In the genomic region with DNA sequence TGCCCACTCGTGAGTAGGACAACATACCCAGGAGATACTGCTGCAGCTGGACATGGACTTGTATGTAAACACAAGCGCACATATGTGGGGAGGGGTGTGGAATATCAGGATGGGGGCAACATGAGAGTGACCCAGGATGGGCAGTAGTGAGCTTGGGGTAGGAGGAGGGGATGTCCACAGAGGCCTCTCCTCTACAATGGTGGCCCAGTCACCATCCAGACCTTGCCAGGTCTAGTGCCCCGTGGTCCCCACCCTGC, we compare ENCODE assay signal across 8 cellular contexts. TPM values are rescaled to one million over a fixed set of nuclear protein-coding genes. Genes with fewer than 3 reads are reported as not detected.
DNase-seq lines count a peak whose midpoint lies in the region; ATAC-seq and TF ChIP-seq lines count a peak whose summit lies in the region.

No MANE protein-coding gene starts in this region.

- no peak for TF ChIP-seq RAD21 in IMR-90 (IDR thresholded peaks at IDR 0.05; ENCODE audit: low read length)

- peak overlapping the region; percentile 88 for H4K91ac ChIP-seq in IMR-90 (ENCODE audit: insufficient read depth, low read depth, low read length)

- H3K79me1 ChIP-seq in IMR-90 (ENCODE audit: low read depth in 1 of 2, low read length in 2 of 2), result peaks cover 31 to 80% of the 10 kb centered on the region in 2 experiments

- peak overlapping the region; percentile 81 for H3K23ac ChIP-seq in IMR-90 (ENCODE audit: low read depth, low read length)

- BruUV-seq in IMR-90 (replicated peaks; lab: Mats Ljungman, UMichigan), result no TSS peak

- 0 out of 2 replicates have a peak overlapping the region, but pooled peaks have one; percentile 29 for H3K56ac ChIP-seq in IMR-90 (ENCODE audit: extremely low read depth, insufficient read depth, low read length)

- H2AFZ ChIP-seq in IMR-90 (replicated peaks; ENCODE audit: low read length, poor library complexity), result peak overlapping the region; percentile 92

- DNase-seq in A172 (ENCODE audit: low spot score) (peak; percentile 17), IMR-90 (no peak), SHP77 (lab: John Stamatoyannopoulos, UW) (no peak), Kasumi-1 (lab: John Stamatoyannopoulos, UW) (no peak), GOT3 (lab: John Stamatoyannopoulos, UW) (no peak)

- peak overlapping the region; percentile 85 for H3K9ac ChIP-seq in IMR-90 (ENCODE audit: low read depth, low read length)

- H2BK15ac ChIP-seq in IMR-90 (ENCODE audit: low read depth, low read length), result peak overlapping the region; percentile 52; the same call in 1 of the 3 replicates

- peak; percentile 2 for ATAC-seq in IMR-90 (ENCODE audit: low read depth)
- ATAC-seq in HG03139 (IDR thresholded peaks at IDR 0.05; ENCODE audit: unreplicated experiment), result no peak

- dilution Hi-C loops in IMR-90 (cut with HindIII; ENCODE audit: low sequenced_read_pairs, unreplicated experiment), result no loop called here

- CTCF ChIA-PET in IMR-90 (lab: Yijun Ruan, JAX), result interaction anchor here (1.3 to 2.5 kb wide), 2 partner anchors 11 to 15 kb away, joined by 4 to 5 read pairs; no protein-coding TSS in a partner anchor

- peak overlapping the region; percentile 87 for H3K4ac ChIP-seq in IMR-90 (ENCODE audit: low read depth, low read length)

- peak overlapping the region; percentile 77 for H3K27ac ChIP-seq in IMR-90 (ENCODE audit: insufficient read depth, low read length)
- H3K27ac ChIP-seq in cingulate gyrus (ENCODE audit: low read depth, low read length), result peak overlapping the region; percentile 91
- H3K27ac ChIP-seq in muscle layer of duodenum (ENCODE audit: low read length), result peak overlapping the region; percentile 84

- in situ Hi-C loops in IMR-90 (cut with MboI; ENCODE audit: low sequenced_read_pairs), result no loop called here

- no peak for TF ChIP-seq CTCF in IMR-90 (conservative IDR thresholded peaks at IDR 0.05; ENCODE audit: low read depth, low read length)

- no peaks in the 10 kb centered on the region for H3K9me3 ChIP-seq in IMR-90 (ENCODE audit: control insufficient read depth, insufficient read depth, low read length)
- H3K9me3 ChIP-seq in muscle layer of duodenum (ENCODE audit: control insufficient read depth in 1 of 2, low read length in 2 of 2), result no peaks in the 10 kb centered on the region

- H3K36me3 ChIP-seq in IMR-90 (ENCODE audit: control insufficient read depth, insufficient read depth, low read length) (peaks cover 5% of the 10 kb centered on the region), muscle layer of duodenum (ENCODE audit: control insufficient read depth in 1 of 2, insufficient read depth in 2 of 2, low read length in 2 of 2) (peaks cover 2 to 10% of the 10 kb centered on the region in 2 donors)

- H4K8ac ChIP-seq in IMR-90 (ENCODE audit: low read depth in 2 of 2, low read length in 2 of 2), result peak overlapping the region; percentile 52 to 83; a peak in 3 of 4 replicates

- no peaks in the 10 kb centered on the region for H3K27me3 ChIP-seq in IMR-90 (ENCODE audit: control insufficient read depth, insufficient read depth, low read length)
- no peaks in the 10 kb centered on the region for H3K27me3 ChIP-seq in muscle layer of duodenum (ENCODE audit: low read depth, low read length)

- H4K5ac ChIP-seq in IMR-90 (ENCODE audit: low read depth, low read length), result peak overlapping the region; percentile 28

- POLR2A ChIA-PET in IMR-90 (lab: Charles Lee; ENCODE audit: unreplicated experiment), result no interaction called here

- no CpG with 5 or more reads among the region's 3 CpGs for WGBS in IMR-90 (ENCODE audit: extremely low coverage in 2 of 2, insufficient read length in 1 of 2), 2 experiments

- H4K20me1 ChIP-seq in IMR-90 (ENCODE audit: insufficient read depth, low read length), result peaks cover 32% of the 10 kb centered on the region

- peak overlapping the region; percentile 70 for H3K4me3 ChIP-seq in IMR-90 (ENCODE audit: insufficient read depth, low read depth, low read length)
- peak overlapping the region; percentile 70 to 77 for H3K4me3 ChIP-seq in muscle layer of duodenum (ENCODE audit: low read depth in 1 of 2, low read length in 2 of 2)

- H2BK5ac ChIP-seq in IMR-90 (ENCODE audit: low read depth, low read length, poor library complexity, severe bottlenecking), result peak overlapping the region; percentile 77

- H3K9me1 ChIP-seq in IMR-90 (ENCODE audit: insufficient read depth, low read length), result peaks cover 45% of the 10 kb centered on the region

- H3K4me2 ChIP-seq in IMR-90 (ENCODE audit: low read depth, low read length), result peak overlapping the region; percentile 95

- peak overlapping the region; percentile 88 for H2AK5ac ChIP-seq in IMR-90 (ENCODE audit: low read depth, low read length)

- intact Hi-C loops in IMR-90 (cut with micrococcal nuclease), result loop anchor here (2.0 to 5.0 kb wide), 2 partner anchors 51 to 92 kb away; a partner anchor contains a TSS

- no peak for TF ChIP-seq POLR2A in IMR-90 (IDR thresholded peaks at IDR 0.05; ENCODE audit: low read depth, low read length)

- peaks cover 35% of the 10 kb centered on the region for H3K4me1 ChIP-seq in IMR-90 (ENCODE audit: control insufficient read depth, insufficient read depth, low read length)
- H3K4me1 ChIP-seq in muscle layer of duodenum (ENCODE audit: control insufficient read depth in 1 of 2, insufficient read depth in 2 of 2, low read length in 2 of 2), result peaks cover 26 to 46% of the 10 kb centered on the region in 2 donors

- peak overlapping the region; percentile 26 for H3K18ac ChIP-seq in IMR-90 (ENCODE audit: low read depth, low read length)

- H2BK120ac ChIP-seq in IMR-90 (ENCODE audit: low read depth, low read length), result peak overlapping the region; percentile 68

- peak overlapping the region; percentile 32 for H2BK20ac ChIP-seq in IMR-90 (ENCODE audit: low read depth, low read length)

- peak overlapping the region; percentile 72 for H3K14ac ChIP-seq in IMR-90 (replicated peaks; ENCODE audit: low read depth, low read length)

- peak overlapping the region; percentile 94 for H2AK9ac ChIP-seq in IMR-90 (replicated peaks; ENCODE audit: low read depth, low read length, poor library complexity)

TF ChIP-seq in IMR-90, 13 proteins besides CTCF, POLR2A, EP300 and RAD21:
- TF ChIP-seq, protein P1, sequence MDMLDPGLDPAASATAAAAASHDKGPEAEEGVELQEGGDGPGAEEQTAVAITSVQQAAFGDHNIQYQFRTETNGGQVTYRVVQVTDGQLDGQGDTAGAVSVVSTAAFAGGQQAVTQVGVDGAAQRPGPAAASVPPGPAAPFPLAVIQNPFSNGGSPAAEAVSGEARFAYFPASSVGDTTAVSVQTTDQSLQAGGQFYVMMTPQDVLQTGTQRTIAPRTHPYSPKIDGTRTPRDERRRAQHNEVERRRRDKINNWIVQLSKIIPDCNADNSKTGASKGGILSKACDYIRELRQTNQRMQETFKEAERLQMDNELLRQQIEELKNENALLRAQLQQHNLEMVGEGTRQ (IDR thresholded peaks at IDR 0.05; ENCODE audit: low read depth, low read length), result no peak
- TF ChIP-seq, protein P2, sequence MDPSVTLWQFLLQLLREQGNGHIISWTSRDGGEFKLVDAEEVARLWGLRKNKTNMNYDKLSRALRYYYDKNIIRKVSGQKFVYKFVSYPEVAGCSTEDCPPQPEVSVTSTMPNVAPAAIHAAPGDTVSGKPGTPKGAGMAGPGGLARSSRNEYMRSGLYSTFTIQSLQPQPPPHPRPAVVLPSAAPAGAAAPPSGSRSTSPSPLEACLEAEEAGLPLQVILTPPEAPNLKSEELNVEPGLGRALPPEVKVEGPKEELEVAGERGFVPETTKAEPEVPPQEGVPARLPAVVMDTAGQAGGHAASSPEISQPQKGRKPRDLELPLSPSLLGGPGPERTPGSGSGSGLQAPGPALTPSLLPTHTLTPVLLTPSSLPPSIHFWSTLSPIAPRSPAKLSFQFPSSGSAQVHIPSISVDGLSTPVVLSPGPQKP (IDR thresholded peaks at IDR 0.05; ENCODE audit: borderline replicate concordance, low read depth, low read length), result no peak
- TF ChIP-seq BHLHE40 (IDR thresholded peaks at IDR 0.05; ENCODE audit: low read depth, low read length) (no peak), MAZ (IDR thresholded peaks at IDR 0.05; ENCODE audit: borderline replicate concordance, low read depth, low read length) (no peak), RCOR1 (IDR thresholded peaks at IDR 0.05; ENCODE audit: insufficient replicate concordance, low read length) (no peak), SMC3 (IDR thresholded peaks at IDR 0.05; ENCODE audit: low read depth, low read length) (no peak)

RNA-seq across cellular contexts. Expression of a gene that starts 0.3 kb away (rescaled TPM):
- total RNA-seq in A172 (2014; rRNA removed; shearing (Covaris generic)), result 16.7 and 17.9 TPM in 2 replicates
- 9.7 and 10.9 TPM in 2 replicates for total RNA-seq in IMR-90 (2012; rRNA removed)
- polyA plus RNA-seq in IMR-90 (2012; rRNA removed), result 16.8 and 17.3 TPM in 2 replicates
- 7.1 and 19.6 TPM in 2 replicates for polyA plus RNA-seq in IMR-90 (2012; cell fraction: cytosol; rRNA removed)
- 23.6 and 53.1 TPM in 2 replicates for polyA plus RNA-seq in IMR-90 (2012; cell fraction: nucleus; rRNA removed; ENCODE audit: low replicate concordance)

RNA-seq across cellular contexts. Expression of a gene that starts 32.1 kb away (rescaled TPM):
- not detected in 2 replicates for total RNA-seq in A172 (2014; rRNA removed; shearing (Covaris generic))
- total RNA-seq in IMR-90 (2012; rRNA removed), result not detected in 2 replicates
- polyA plus RNA-seq in IMR-90 (2012; rRNA removed), result not detected in 2 replicates
- polyA plus RNA-seq in IMR-90 (2012; cell fraction: cytosol; rRNA removed), result not detected in 2 replicates
- not detected in 2 replicates for polyA plus RNA-seq in IMR-90 (2012; cell fraction: nucleus; rRNA removed; ENCODE audit: low replicate concordance)

RNA-seq across cellular contexts. Expression of a gene that starts 49.4 kb away (rescaled TPM):
- not detected in 2 replicates for total RNA-seq in A172 (2014; rRNA removed; shearing (Covaris generic))
- total RNA-seq in IMR-90 (2012; rRNA removed), result not detected in 2 replicates
- polyA plus RNA-seq in IMR-90 (2012; rRNA removed), result not detected in 2 replicates
- polyA plus RNA-seq in IMR-90 (2012; cell fraction: cytosol; rRNA removed), result not detected in 2 replicates
- polyA plus RNA-seq in IMR-90 (2012; cell fraction: nucleus; rRNA removed; ENCODE audit: low replicate concordance), result not detected in 2 replicates

RNA-seq across cellular contexts. Expression of a gene that starts 52.7 kb away (rescaled TPM):
- total RNA-seq in A172 (2014; rRNA removed; shearing (Covaris generic)), result 22.9 and 23.8 TPM in 2 replicates
- 24.0 and 51.4 TPM in 2 replicates for total RNA-seq in IMR-90 (2012; rRNA removed)
- 20.0 and 30.7 TPM in 2 replicates for polyA plus RNA-seq in IMR-90 (2012; rRNA removed)
- polyA plus RNA-seq in IMR-90 (2012; cell fraction: cytosol; rRNA removed), result 1.4 and 2.1 TPM in 2 replicates
- 15.7 and 154 TPM in 2 replicates for polyA plus RNA-seq in IMR-90 (2012; cell fraction: nucleus; rRNA removed; ENCODE audit: low replicate concordance)
